ENCODE assay signal across 8 cellular contexts in the genomic region with DNA sequence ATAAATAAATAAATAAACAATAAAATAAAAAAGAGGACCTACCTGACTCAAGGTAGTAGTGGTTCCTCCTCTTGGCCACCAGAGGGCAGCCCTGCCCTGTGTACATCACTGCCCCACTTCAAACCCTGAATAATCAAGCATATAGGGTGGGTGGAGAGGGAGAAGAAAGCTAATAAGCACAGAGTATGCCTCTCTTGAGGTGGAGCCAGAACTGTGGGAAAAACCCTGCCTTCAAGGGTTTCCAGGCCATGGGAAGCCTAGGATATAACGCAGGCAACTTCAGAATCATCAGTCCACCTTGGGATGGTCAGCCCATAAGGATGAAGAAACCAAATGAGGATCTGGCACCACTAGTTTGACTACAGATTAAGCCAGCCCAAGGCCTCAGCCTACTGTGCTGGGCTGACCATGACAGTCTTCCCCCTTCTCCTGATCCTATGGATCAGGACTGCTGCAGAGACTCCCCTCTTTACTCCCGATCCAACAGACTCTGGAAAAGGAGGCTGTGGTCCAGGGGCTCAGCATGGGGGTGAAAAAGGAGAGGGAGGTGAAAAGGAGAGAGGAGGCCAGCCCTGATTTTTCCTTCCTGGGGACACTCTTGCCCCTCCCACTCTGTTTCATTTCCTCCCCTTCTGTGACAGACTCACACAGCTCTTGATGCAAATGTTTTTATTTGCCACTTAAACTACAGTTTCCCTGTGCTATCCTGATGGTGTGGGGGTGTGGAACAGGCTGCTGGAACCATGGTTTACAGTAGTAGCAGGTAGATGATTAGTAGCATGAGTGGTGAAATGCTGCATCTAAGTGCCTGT. TPM values are rescaled to one million over a fixed set of nuclear protein-coding genes. Genes with fewer than 3 reads are reported as not detected.
A peak's percentile ranks its signal among the peaks of the same experiment; 100 is the strongest.
DNase-seq lines count a peak whose midpoint lies in the region; ATAC-seq, FAIRE-seq and TF ChIP-seq lines count a peak whose summit lies in the region.

No MANE protein-coding gene starts in this region.

- TF ChIP-seq POLR2A in GM12878 (IDR thresholded peaks at IDR 0.05; ENCODE audit: low read depth, low read length): peak; percentile 20; the same call in 1 of the 2 replicates

- intact Hi-C loops in GM12878 (cut with micrococcal nuclease; ENCODE audit: unreplicated experiment): loop anchor here (1.0 kb wide), 1 partner anchor 54 kb away; no protein-coding TSS in a partner anchor

- peak; percentile 81 for TF ChIP-seq RAD21 in GM12878 (IDR thresholded peaks at IDR 0.05; ENCODE audit: insufficient read depth, low read depth, low read length)

- RAD21 ChIA-PET in GM12878 (lab: Charles Lee; ENCODE audit: unreplicated experiment): interaction anchor here (0.7 to 2.1 kb wide), 11 partner anchors 10 to 364 kb away, joined by 3 to 10 read pairs (median 4); a partner anchor contains a TSS

- H3K36me3 Mint-ChIP-seq in T-cell (peaks cover 16% of the 10 kb centered on the region), immature natural killer cell (peaks cover 6 to 23% (median 7%) of the 10 kb centered on the region in 3 donors)

- TF ChIP-seq CTCF in GM20000 (IDR thresholded peaks at IDR 0.05; ENCODE audit: extremely low read depth, missing control alignments) (peak; percentile 50), GM12878 (IDR thresholded peaks at IDR 0.05 in 2 of 3, conservative IDR thresholded peaks at IDR 0.05 in 1 of 3; ENCODE audit: control insufficient read depth in 2 of 3, extremely low read depth in 1 of 3, insufficient read depth in 1 of 3, low read depth in 3 of 3, low read length in 3 of 3) (peak; percentile 76 to 80 (median 78))

- BruUV-seq in GM12878 (replicated peaks; lab: Mats Ljungman, UMichigan): no TSS peak

- peak overlapping the region in 1 of 2 donors; percentile 71 for H3K27ac Mint-ChIP-seq in T-cell
- peak overlapping the region in 4 of 6 donors; percentile 59 to 69 (median 67) for H3K27ac Mint-ChIP-seq in immature natural killer cell

- H3K9me3 ChIP-seq in GM12878 (replicated peaks; ENCODE audit: control insufficient read depth, insufficient read depth, low read length): no peaks in the 10 kb centered on the region

- H3K27me3 Mint-ChIP-seq in T-cell (no peaks in the 10 kb centered on the region), immature natural killer cell (ENCODE audit: low read depth in 3 of 3) (peaks cover 3 to 5% (median 5%) of the 10 kb centered on the region in 3 donors)

- no peak overlapping the region for H3K4me3 ChIP-seq in GM12878

- SMC1A ChIA-PET in GM12878 (lab: Charles Lee; ENCODE audit: uncharacterized antibody, unreplicated experiment): interaction anchor here (0.7 to 4.4 kb wide), 8 partner anchors 10 to 364 kb away, joined by 3 to 19 read pairs (median 6); a partner anchor contains a TSS

- no peaks in the 10 kb centered on the region for H4K20me1 ChIP-seq in GM12878 (ENCODE audit: control insufficient read depth, insufficient read depth)

- CTCF ChIA-PET in T-cell (lab: Charles Lee) (interaction anchor here (0.5 to 2.7 kb wide), 19 partner anchors 10 to 364 kb away, joined by 3 to 21 read pairs (median 4); a partner anchor contains a TSS), GM12878 (lab: Yijun Ruan, JAX) (interaction anchor here (0.6 to 6.5 kb wide), 24 partner anchors 9 to 489 kb away, joined by 3 to 60 read pairs (median 3); a partner anchor contains a TSS)

- H3K9ac ChIP-seq in GM12878 (ENCODE audit: control insufficient read depth, insufficient read depth, low read length): no peak overlapping the region

- no peaks in the 10 kb centered on the region for H3K79me2 ChIP-seq in GM12878 (ENCODE audit: control insufficient read depth, insufficient read depth, low read length)

- 0 out of 2 replicates have a peak overlapping the region, but pooled peaks have one; percentile 28 for H3K4me2 ChIP-seq in GM12878 (ENCODE audit: control insufficient read depth, insufficient read depth)

- H2AFZ ChIP-seq in GM12878 (ENCODE audit: control insufficient read depth, low read depth, low read length): peak overlapping the region; percentile 21; the same call in 1 of the 2 replicates

- peak; percentile 68 for DNase-seq in D341Med (ENCODE audit: low spot score)
- peak; percentile 78 for DNase-seq in GM20000 (ENCODE audit: low spot score)
- DNase-seq in Kasumi-1 (lab: John Stamatoyannopoulos, UW): peak; percentile 72 to 86
- peak in 33 of 34 experiments; percentile 4 to 57 (median 40) for DNase-seq in T-cell
- DNase-seq in GM12878 (ENCODE audit: low read depth, low spot score): no peak
- peak; percentile 46 to 55 (median 48) for DNase-seq in immature natural killer cell
- peak in 2 of 3 donors; percentile 20 to 36 for DNase-seq in stimulated activated CD4-positive, alpha-beta T cell treated with anti-CD3 and anti-CD28 coated beads, TNF-alpha, amount 100 ng/mL, for 1 hour (ENCODE audit: low read depth in 3 of 3, low spot score in 1 of 3)

- ATAC-seq in T-cell (replicated peaks in 1 of 4) (peak; percentile 83 to 87 (median 86)), GM12878 (peak; percentile 95), HG03196 (IDR thresholded peaks at IDR 0.05; ENCODE audit: unreplicated experiment) (no peak)

- no peaks in the 10 kb centered on the region for H3K27me3 ChIP-seq in GM12878 (replicated peaks in 1 of 2; ENCODE audit: control insufficient read depth in 2 of 2, insufficient read depth in 2 of 2, low read length in 1 of 2)

- H3K4me1 ChIP-seq in GM12878 (ENCODE audit: control insufficient read depth, insufficient read depth, low read length): peaks cover 12% of the 10 kb centered on the region

- peaks cover 5 to 8% of the 10 kb centered on the region in 2 experiments; a peak in 3 of 4 replicates for H3K36me3 ChIP-seq in GM12878 (ENCODE audit: control insufficient read depth in 2 of 2, insufficient read depth in 2 of 2, low read length in 1 of 2)

- 0 out of 2 replicates have a peak overlapping the region, but pooled peaks have one; percentile 6 for H3K27ac ChIP-seq in GM12878 (ENCODE audit: control insufficient read depth, insufficient read depth)

- FAIRE-seq in GM12878 (lab: Jason Lieb, UNC): peak; percentile 84

- peaks cover 0 to 2% (median 2%) of the 10 kb centered on the region in 3 donors for H3K4me1 Mint-ChIP-seq in T-cell
- no peaks in the 10 kb centered on the region for H3K4me1 Mint-ChIP-seq in immature natural killer cell

- in situ Hi-C loops in GM12878 (cut with MboI): loop anchor here (5.0 kb wide), 1 partner anchor 55 kb away; no protein-coding TSS in a partner anchor

- 74% methylated on average over 2 of the region's 2 CpGs for WGBS in GM12878 (ENCODE audit: insufficient coverage, insufficient replicate concordance, low lambda C conversion rate, missing lambda C conversion rate)

- H3K4me3 Mint-ChIP-seq in T-cell (no peak overlapping the region), immature natural killer cell (no peak overlapping the region)

- H3K9me3 Mint-ChIP-seq in T-cell (no peaks in the 10 kb centered on the region), immature natural killer cell (no peaks in the 10 kb centered on the region)

- no peak for TF ChIP-seq EP300 in GM12878 (IDR thresholded peaks at IDR 0.05; ENCODE audit: borderline replicate concordance in 1 of 2, control insufficient read depth in 1 of 2, low read depth in 2 of 2, low read length in 2 of 2)

- POLR2A ChIA-PET in T-cell (lab: Charles Lee) (interaction anchor here in 1 of 2 donors (1.2 kb wide), 1 partner anchor 59 kb away, joined by 3 read pairs; no protein-coding TSS in a partner anchor), GM12878 (lab: Charles Lee) (interaction anchor here (0.6 kb wide), 1 partner anchor 75 kb away, joined by 3 read pairs; no protein-coding TSS in a partner anchor)

RNA-seq across cellular contexts. Expression of a gene that starts 10.1 kb away (rescaled TPM):
- 10 to 100 TPM in 1 of 5 donors, 1 to 10 TPM in 4; 2.4 to 10.0 (median 3.6) TPM for total RNA-seq in T-cell
- 1.4 and 2.5 TPM in 2 replicates for total RNA-seq in GM12878 (2013; cell fraction: nucleolus; rRNA removed)
- 0.82 and 1.1 TPM in 2 replicates for total RNA-seq in GM12878 (2014; rRNA removed)
- total RNA-seq in GM12878 (2014; rRNA removed; fragmentation: Illumina TruSeq; extraction: Trizol): 0.37 and 0.63 TPM in 2 replicates
- 1.1 and 1.4 TPM in 2 replicates for total RNA-seq in GM12878 (2021)
- 1.2 TPM for polyA plus RNA-seq in GM12878 (2011; ENCODE audit: low read depth)
- polyA plus RNA-seq in GM12878 (2011; rRNA removed): 0.43 and 1.0 TPM in 2 replicates
- polyA plus RNA-seq in GM12878 (2011; cell fraction: cytosol; rRNA removed): 1.4 and 1.9 TPM in 2 replicates
- polyA plus RNA-seq in GM12878 (2011; cell fraction: nucleus; rRNA removed): 0.73 and 0.83 TPM in 2 replicates
- polyA plus RNA-seq in GM12878 (2012): 1.2 and 1.6 TPM in 2 replicates
- 0.21 and 0.65 TPM in 2 replicates for polyA plus RNA-seq in GM12878 (2014; fragmentation: Illumina TruSeq; extraction: Trizol)
- under 1 TPM; 0.08 to 0.13 TPM for polyA plus RNA-seq in GM12878 (2014; fragmentation: Nextera tagmentation; extraction: Ambion mirVana)
- 0.65 and 1.2 TPM in 2 replicates for polyA plus RNA-seq in GM12878 (2014; rRNA removed)
- 1 to 10 TPM; 1.3 to 1.4 TPM for polyA plus RNA-seq in GM12878 (2016; fragmentation: Nextera tagmentation; extraction: Ambion mirVana)
- polyA minus RNA-seq in GM12878 (2011; rRNA and poly(A)+ RNA removed): 0.66 and 0.93 TPM in 2 replicates
- 7.1 and 8.2 TPM in 2 replicates for polyA minus RNA-seq in GM12878 (2011; cell fraction: cytosol; rRNA and poly(A)+ RNA removed)
- 1.3 and 1.8 TPM in 2 replicates for polyA minus RNA-seq in GM12878 (2011; cell fraction: nucleus; rRNA and poly(A)+ RNA removed)
- polyA plus RNA-seq in immature natural killer cell: 10 to 100 TPM in 1 of 3 donors, 1 to 10 TPM in 2; 3.0 to 14.1 (median 4.4) TPM

RNA-seq across cellular contexts. Expression of a gene that starts 36.5 kb away (rescaled TPM):
- total RNA-seq in T-cell (10 to 100 TPM in 4 of 5 donors, 1 to 10 TPM in 1; 9.0 to 23.1 (median 11.0) TPM), GM12878 (2014; rRNA removed) (13.3 and 13.6 TPM in 2 replicates), GM12878 (2014; rRNA removed; fragmentation: Illumina TruSeq; extraction: Trizol) (7.6 and 7.8 TPM in 2 replicates), GM12878 (2021) (11.9 and 12.5 TPM in 2 replicates)
- 3.8 and 4.1 TPM in 2 replicates for total RNA-seq in GM12878 (2013; cell fraction: nucleolus; rRNA removed)
- polyA plus RNA-seq in GM12878 (2011; ENCODE audit: low read depth): 5.7 TPM
- polyA plus RNA-seq in GM12878 (2011; rRNA removed) (8.9 and 11.5 TPM in 2 replicates), GM12878 (2014; fragmentation: Illumina TruSeq; extraction: Trizol) (12.3 and 12.7 TPM in 2 replicates), GM12878 (2014; fragmentation: Nextera tagmentation; extraction: Ambion mirVana) (1 to 10 TPM; 1.5 to 3.1 TPM), GM12878 (2014; rRNA removed) (14.5 and 15.0 TPM in 2 replicates), GM12878 (2016; fragmentation: Nextera tagmentation; extraction: Ambion mirVana) (1 to 10 TPM; 1.9 to 8.5 TPM), immature natural killer cell (10 to 100 TPM; 12.6 to 19.6 (median 17.6) TPM)
- polyA plus RNA-seq in GM12878 (2011; cell fraction: cytosol; rRNA removed): 14.7 and 15.0 TPM in 2 replicates
- polyA plus RNA-seq in GM12878 (2011; cell fraction: nucleus; rRNA removed): 9.2 and 10.2 TPM in 2 replicates
- polyA plus RNA-seq in GM12878 (2012): 7.1 and 7.4 TPM in 2 replicates
- 7.9 and 10.6 TPM in 2 replicates for polyA minus RNA-seq in GM12878 (2011; rRNA and poly(A)+ RNA removed)
- polyA minus RNA-seq in GM12878 (2011; cell fraction: cytosol; rRNA and poly(A)+ RNA removed): 2.8 and 4.3 TPM in 2 replicates
- polyA minus RNA-seq in GM12878 (2011; cell fraction: nucleus; rRNA and poly(A)+ RNA removed): 2.4 and 3.9 TPM in 2 replicates

RNA-seq across cellular contexts. Expression of a gene that starts 36.6 kb away (rescaled TPM):
- total RNA-seq in T-cell (1 to 10 TPM; 1.3 to 2.4 (median 1.5) TPM), GM12878 (2014; rRNA removed) (2.8 TPM in 2 replicates), GM12878 (2014; rRNA removed; fragmentation: Illumina TruSeq; extraction: Trizol) (2.6 and 3.5 TPM in 2 replicates), GM12878 (2021) (7.4 and 8.4 TPM in 2 replicates)
- 4.2 and 6.0 TPM in 2 replicates for total RNA-seq in GM12878 (2013; cell fraction: nucleolus; rRNA removed)
- polyA plus RNA-seq in GM12878 (2011; ENCODE audit: low read depth): 1.2 TPM
- polyA plus RNA-seq in GM12878 (2011; rRNA removed) (0.32 and 0.54 TPM in 2 replicates), GM12878 (2014; fragmentation: Illumina TruSeq; extraction: Trizol) (8.1 and 10.0 TPM in 2 replicates), GM12878 (2014; fragmentation: Nextera tagmentation; extraction: Ambion mirVana) (1 to 10 TPM; 2.8 TPM), GM12878 (2014; rRNA removed) (6.0 and 7.0 TPM in 2 replicates), GM12878 (2016; fragmentation: Nextera tagmentation; extraction: Ambion mirVana) (1 to 10 TPM; 2.7 to 3.6 TPM), immature natural killer cell (1 to 10 TPM in 1 of 3 donors, under 1 TPM in 1, not detected in 1; 0.19 to 1.0 TPM)
- polyA plus RNA-seq in GM12878 (2011; cell fraction: cytosol; rRNA removed): 0.50 and 0.79 TPM in 2 replicates
- 1.3 and 1.5 TPM in 2 replicates for polyA plus RNA-seq in GM12878 (2011; cell fraction: nucleus; rRNA removed)
- polyA plus RNA-seq in GM12878 (2012): 1.5 and 2.2 TPM in 2 replicates
- 0.15 and 0.21 TPM in 2 replicates for polyA minus RNA-seq in GM12878 (2011; rRNA and poly(A)+ RNA removed)
- polyA minus RNA-seq in GM12878 (2011; cell fraction: cytosol; rRNA and poly(A)+ RNA removed): 0.40 and 0.73 TPM in 2 replicates
- 0.38 and 0.48 TPM in 2 replicates for polyA minus RNA-seq in GM12878 (2011; cell fraction: nucleus; rRNA and poly(A)+ RNA removed)

RNA-seq across cellular contexts. Expression of a gene that starts 43.7 kb away (rescaled TPM):
- total RNA-seq in T-cell: 1 to 10 TPM in 4 of 5 donors, under 1 TPM in 1; 0.84 to 4.4 (median 1.5) TPM
- total RNA-seq in GM12878 (2013; cell fraction: nucleolus; rRNA removed): 2.0 and 2.7 TPM in 2 replicates
- 1.3 and 1.7 TPM in 2 replicates for total RNA-seq in GM12878 (2014; rRNA removed)
- 1.7 and 2.2 TPM in 2 replicates for total RNA-seq in GM12878 (2014; rRNA removed; fragmentation: Illumina TruSeq; extraction: Trizol)
- 1.3 and 2.2 TPM in 2 replicates for total RNA-seq in GM12878 (2021)
- 0.72 TPM for polyA plus RNA-seq in GM12878 (2011; ENCODE audit: low read depth)
- polyA plus RNA-seq in GM12878 (2011; rRNA removed): 1.9 and 2.0 TPM in 2 replicates
- 1.8 and 2.6 TPM in 2 replicates for polyA plus RNA-seq in GM12878 (2011; cell fraction: cytosol; rRNA removed)
- polyA plus RNA-seq in GM12878 (2011; cell fraction: nucleus; rRNA removed): 1.3 and 2.4 TPM in 2 replicates
- 3.7 and 4.0 TPM in 2 replicates for polyA plus RNA-seq in GM12878 (2012)
- polyA plus RNA-seq in GM12878 (2014; fragmentation: Illumina TruSeq; extraction: Trizol): 2.9 and 3.5 TPM in 2 replicates
- polyA plus RNA-seq in GM12878 (2014; fragmentation: Nextera tagmentation; extraction: Ambion mirVana): 1 to 10 TPM; 2.4 to 2.8 TPM
- polyA plus RNA-seq in GM12878 (2014; rRNA removed): 4.3 and 4.6 TPM in 2 replicates
- 1 to 10 TPM; 4.9 to 5.5 TPM for polyA plus RNA-seq in GM12878 (2016; fragmentation: Nextera tagmentation; extraction: Ambion mirVana)
- 0.44 and 1.1 TPM in 2 replicates for polyA minus RNA-seq in GM12878 (2011; rRNA and poly(A)+ RNA removed)
- polyA minus RNA-seq in GM12878 (2011; cell fraction: cytosol; rRNA and poly(A)+ RNA removed): not detected in 2 replicates
- polyA minus RNA-seq in GM12878 (2011; cell fraction: nucleus; rRNA and poly(A)+ RNA removed): not detected in 2 replicates
- 1 to 10 TPM in 2 of 3 donors, under 1 TPM in 1; 0.80 to 6.1 (median 1.1) TPM for polyA plus RNA-seq in immature natural killer cell

RNA-seq across cellular contexts. Expression of a gene that starts 60.0 kb away (rescaled TPM):
- total RNA-seq in T-cell: 10 to 100 TPM; 57.6 to 68.0 (median 60.0) TPM
- 105 and 111 TPM in 2 replicates for total RNA-seq in GM12878 (2013; cell fraction: nucleolus; rRNA removed)
- total RNA-seq in GM12878 (2014; rRNA removed): 25.7 and 28.9 TPM in 2 replicates
- 14.5 and 16.4 TPM in 2 replicates for total RNA-seq in GM12878 (2014; rRNA removed; fragmentation: Illumina TruSeq; extraction: Trizol)
- 23.7 and 25.3 TPM in 2 replicates for total RNA-seq in GM12878 (2021)
- polyA plus RNA-seq in GM12878 (2011; ENCODE audit: low read depth): 10.4 TPM
- 20.3 and 28.2 TPM in 2 replicates for polyA plus RNA-seq in GM12878 (2011; rRNA removed)
- 26.9 and 33.5 TPM in 2 replicates for polyA plus RNA-seq in GM12878 (2011; cell fraction: cytosol; rRNA removed)
- polyA plus RNA-seq in GM12878 (2011; cell fraction: nucleus; rRNA removed): 117 TPM in 2 replicates
- polyA plus RNA-seq in GM12878 (2012): 18.7 and 19.2 TPM in 2 replicates
- polyA plus RNA-seq in GM12878 (2014; fragmentation: Illumina TruSeq; extraction: Trizol): 11.1 and 16.6 TPM in 2 replicates
- 1 to 10 TPM; 1.1 to 1.3 TPM for polyA plus RNA-seq in GM12878 (2014; fragmentation: Nextera tagmentation; extraction: Ambion mirVana)
- 26.2 and 26.3 TPM in 2 replicates for polyA plus RNA-seq in GM12878 (2014; rRNA removed)
- 10 to 100 TPM; 20.8 to 22.1 TPM for polyA plus RNA-seq in GM12878 (2016; fragmentation: Nextera tagmentation; extraction: Ambion mirVana)
- polyA minus RNA-seq in GM12878 (2011; rRNA and poly(A)+ RNA removed): 21.9 and 42.0 TPM in 2 replicates
- 7.0 and 12.7 TPM in 2 replicates for polyA minus RNA-seq in GM12878 (2011; cell fraction: cytosol; rRNA and poly(A)+ RNA removed)
- 46.1 and 55.0 TPM in 2 replicates for polyA minus RNA-seq in GM12878 (2011; cell fraction: nucleus; rRNA and poly(A)+ RNA removed)
- polyA plus RNA-seq in immature natural killer cell: 10 to 100 TPM; 20.0 to 31.8 (median 26.1) TPM
